Comparison of ENCODE assay signal across 1 cellular context in genomic region chr3:196568246-196569002, GRCh38.
TF ChIP-seq lines count a peak whose summit lies in the region.

Gene FBXO45, plus strand, starts transcription at chr3:196568660. Its CDS starts 325 bp downstream, at chr3:196568985.
Gene WDR53, minus strand, starts transcription at chr3:196568554. Its CDS starts 7,079 bp downstream, at chr3:196561475.

TF ChIP-seq in HepG2, 621 proteins besides CTCF, POLR2A, EP300 and RAD21 (continued from another document and continues in another):
- TF ChIP-seq CENPBD1 (CRISPR knock-in tag; IDR thresholded peaks at IDR 0.05; ENCODE audit: borderline replicate concordance, low read depth) = no peak
- no peak for TF ChIP-seq ZNF780A (CRISPR knock-in tag; IDR thresholded peaks at IDR 0.05)
- TF ChIP-seq ELF3 (CRISPR knock-in tag; IDR thresholded peaks at IDR 0.05) = peak; percentile 80
- TF ChIP-seq ZNF749 (CRISPR knock-in tag; IDR thresholded peaks at IDR 0.05; ENCODE audit: borderline replicate concordance) = peak; percentile 61; the same call in 1 of the 2 replicates
- peak; percentile 86 for TF ChIP-seq TBX2 (CRISPR knock-in tag; IDR thresholded peaks at IDR 0.05; ENCODE audit: borderline replicate concordance)
- 0 out of 2 replicates have a peak, but pooled peaks have one; percentile 46 for TF ChIP-seq ZNF567 (CRISPR knock-in tag; IDR thresholded peaks at IDR 0.05; ENCODE audit: borderline replicate concordance)
- no peak for TF ChIP-seq FOXA1 (IDR thresholded peaks at IDR 0.05)
- no peak for TF ChIP-seq FOXA1 (CRISPR knock-in tag; IDR thresholded peaks at IDR 0.05)
- TF ChIP-seq ZNF589 (CRISPR knock-in tag; conservative IDR thresholded peaks at IDR 0.05) = no peak
- TF ChIP-seq IRF2 (CRISPR knock-in tag; IDR thresholded peaks at IDR 0.05) = peak; percentile 95
- TF ChIP-seq TFAP4 (IDR thresholded peaks at IDR 0.05; ENCODE audit: borderline replicate concordance, low read depth) = peak; percentile 45; the same call in 1 of the 2 replicates
- TF ChIP-seq AHDC1 (CRISPR knock-in tag; IDR thresholded peaks at IDR 0.05; ENCODE audit: borderline replicate concordance) = no peak
- TF ChIP-seq ZNF383 (CRISPR knock-in tag; IDR thresholded peaks at IDR 0.05; ENCODE audit: borderline replicate concordance) = no peak
- 0 out of 2 replicates have a peak, but pooled peaks have one; percentile 70 for TF ChIP-seq CSRNP1 (CRISPR knock-in tag; IDR thresholded peaks at IDR 0.05)
- peak; percentile 69; the same call in 1 of the 2 replicates for TF ChIP-seq ZNF225 (CRISPR knock-in tag; IDR thresholded peaks at IDR 0.05)
- TF ChIP-seq KMT2A (CRISPR knock-in tag; IDR thresholded peaks at IDR 0.05) = peak; percentile 99
- TF ChIP-seq ZHX1 (CRISPR knock-in tag; IDR thresholded peaks at IDR 0.05; ENCODE audit: low read depth) = peak; percentile 91
- TF ChIP-seq PCBP2 (optimal IDR thresholded peaks at IDR 0.05; ENCODE audit: low read depth, low read length, poor library complexity, severe bottlenecking) = no peak
- TF ChIP-seq RBM39 (IDR thresholded peaks at IDR 0.05; ENCODE audit: low read depth, low read length, poor library complexity, severe bottlenecking) = no peak
- no peak for TF ChIP-seq MBNL3 (CRISPR knock-in tag; conservative IDR thresholded peaks at IDR 0.05)
- TF ChIP-seq ZSCAN9 (CRISPR knock-in tag; IDR thresholded peaks at IDR 0.05; ENCODE audit: borderline replicate concordance) = no peak
- TF ChIP-seq ZBTB14 (CRISPR knock-in tag; IDR thresholded peaks at IDR 0.05) = peak; percentile 49; the same call in 1 of the 2 replicates
- no peak for TF ChIP-seq MZF1 (CRISPR knock-in tag; IDR thresholded peaks at IDR 0.05; ENCODE audit: borderline replicate concordance)
- TF ChIP-seq ZNF234 (CRISPR knock-in tag; conservative IDR thresholded peaks at IDR 0.05) = no peak
- 0 out of 2 replicates have a peak, but pooled peaks have one; percentile 9 for TF ChIP-seq HNF4A (CRISPR knock-in tag; IDR thresholded peaks at IDR 0.05)
- TF ChIP-seq ZBTB49 (CRISPR knock-in tag; IDR thresholded peaks at IDR 0.05; ENCODE audit: borderline replicate concordance) = no peak
- no peak for TF ChIP-seq PRPF4 (IDR thresholded peaks at IDR 0.05; ENCODE audit: low read depth, low read length, poor library complexity, severe bottlenecking)
- TF ChIP-seq KAT8 (CRISPR knock-in tag; IDR thresholded peaks at IDR 0.05) = peak; percentile 99
- peak; percentile 97 for TF ChIP-seq HDAC1 (CRISPR knock-in tag; IDR thresholded peaks at IDR 0.05)
- peak; percentile 91 for TF ChIP-seq POGZ (CRISPR knock-in tag; IDR thresholded peaks at IDR 0.05)
- TF ChIP-seq ZNF441 (CRISPR knock-in tag; IDR thresholded peaks at IDR 0.05; ENCODE audit: borderline replicate concordance) = no peak
- TF ChIP-seq ZBTB3 (CRISPR knock-in tag; IDR thresholded peaks at IDR 0.05; ENCODE audit: borderline replicate concordance, low read depth) = no peak
- TF ChIP-seq TCF12 (IDR thresholded peaks at IDR 0.05) = no peak
- TF ChIP-seq TCF12 (CRISPR knock-in tag; IDR thresholded peaks at IDR 0.05) = no peak
- no peak for TF ChIP-seq RORA (CRISPR knock-in tag; IDR thresholded peaks at IDR 0.05)
- peak; percentile 74; the same call in 1 of the 2 replicates for TF ChIP-seq KLF12 (CRISPR knock-in tag; IDR thresholded peaks at IDR 0.05; ENCODE audit: borderline replicate concordance)
- no peak for TF ChIP-seq ZNF570 (CRISPR knock-in tag; IDR thresholded peaks at IDR 0.05; ENCODE audit: borderline replicate concordance)
- no peak for TF ChIP-seq ZNF839 (CRISPR knock-in tag; IDR thresholded peaks at IDR 0.05; ENCODE audit: borderline replicate concordance)
- 0 out of 2 replicates have a peak, but pooled peaks have one; percentile 42 for TF ChIP-seq HIVEP1 (CRISPR knock-in tag; IDR thresholded peaks at IDR 0.05)
- 0 out of 2 replicates have a peak, but pooled peaks have one; percentile 82 for TF ChIP-seq GTF3A (CRISPR knock-in tag; conservative IDR thresholded peaks at IDR 0.05)
- TF ChIP-seq ATF7 (IDR thresholded peaks at IDR 0.05) = no peak
- 0 out of 2 replicates have a peak, but pooled peaks have one; percentile 54 for TF ChIP-seq ATF7 (CRISPR knock-in tag; IDR thresholded peaks at IDR 0.05)
- TF ChIP-seq PLRG1 (conservative IDR thresholded peaks at IDR 0.05) = no peak
- TF ChIP-seq CCAR2 (optimal IDR thresholded peaks at IDR 0.05; ENCODE audit: low read depth, low read length) = no peak
- TF ChIP-seq PHF20 (CRISPR knock-in tag; IDR thresholded peaks at IDR 0.05) = peak; percentile 99
- no peak for TF ChIP-seq ZNF432 (CRISPR knock-in tag; IDR thresholded peaks at IDR 0.05; ENCODE audit: borderline replicate concordance)
- TF ChIP-seq ZNF275 (CRISPR knock-in tag; IDR thresholded peaks at IDR 0.05; ENCODE audit: borderline replicate concordance) = no peak
